9 cellular contexts compared by ENCODE assay signal in genomic region chr10:114779803-114780609, GRCh38. TPM values are rescaled to one million over a fixed set of nuclear protein-coding genes. Genes with fewer than 3 reads are reported as not detected.
DNase-seq lines count a peak whose midpoint lies in the region; ATAC-seq and TF ChIP-seq lines count a peak whose summit lies in the region.
"Had no signal": no experiment of that assay in that cellular context is flagged by ENCODE, and none has a peak within 500 bp of the region (broad histone marks: within the 10 kb centered on the region; RNA-seq: fewer than 3 reads in every experiment).

No MANE protein-coding gene starts in this region.

- in situ Hi-C loops in GM13977 (cut with MboI; ENCODE audit: low pct_unique_long_range_greater_than_20kb, low sequenced_read_pairs, unreplicated experiment) = no loop called here

- no peaks in the 10 kb centered on the region for H3K4me1 ChIP-seq in GM23338 (ENCODE audit: insufficient read depth)
- H3K4me1 ChIP-seq in SJSA1 (replicated peaks) = peaks cover 28% of the 10 kb centered on the region
- H3K4me1 ChIP-seq in skeletal muscle tissue (ENCODE audit: control insufficient read depth in 3 of 3, insufficient read depth in 3 of 3, low read length in 3 of 3) = no peaks in the 10 kb centered on the region

- no peaks in the 10 kb centered on the region for H3F3A ChIP-seq in GM23338 (replicated peaks; ENCODE audit: low read depth)

- H3K79me2 ChIP-seq in GM23338 (replicated peaks; ENCODE audit: insufficient read depth) = no peaks in the 10 kb centered on the region

- TF ChIP-seq CTCF in GM23338 (conservative IDR thresholded peaks at IDR 0.05; ENCODE audit: low read depth in 2 of 2) (no peak), fibroblast of the aortic adventitia (IDR thresholded peaks at IDR 0.05; ENCODE audit: insufficient read depth, low read length) (no peak), GM13977 (IDR thresholded peaks at IDR 0.05; ENCODE audit: extremely low read depth, insufficient read depth, missing control alignments) (no peak)

- H3K4me3 ChIP-seq in GM23338 = no peak overlapping the region
- H3K4me3 ChIP-seq in SJSA1 = no peak overlapping the region
- no peak overlapping the region for H3K4me3 ChIP-seq in fibroblast of the aortic adventitia (ENCODE audit: low read depth, low read length)
- no peak overlapping the region for H3K4me3 ChIP-seq in skeletal muscle tissue (ENCODE audit: low read length in 3 of 3)

- H3K27ac ChIP-seq in GM23338 (ENCODE audit: low read depth) (no peak overlapping the region), SJSA1 (peak overlapping the region; percentile 57), skeletal muscle tissue (ENCODE audit: low read depth, low read length) (peak overlapping the region; percentile 51)

- no peak for DNase-seq in GM23338 (ENCODE audit: low spot score)
- DNase-seq in SJSA1 (ENCODE audit: low read depth in 1 of 2, low spot score in 2 of 2) = peak; percentile 64 to 96
- DNase-seq in fibroblast of the aortic adventitia (ENCODE audit: low read depth) = peak; percentile 94
- no peak for DNase-seq in activated T-cell treated with anti-CD3 and anti-CD28 coated beads for 4 hours
- DNase-seq in NK-92 treated with Interleukin-12 subunit alpha and Interleukin-12 subunit beta, amount 100 ng/mL, for 24 hours (lab: John Stamatoyannopoulos, UW) = no peak
- no peak for DNase-seq in GM13977 (ENCODE audit: low spot score)
- DNase-seq: NCI-H1694 treated with DMSO at 0.1 percent for 48 hours had no signal

- H4K20me1 ChIP-seq in GM23338 (replicated peaks; ENCODE audit: insufficient read depth) = no peaks in the 10 kb centered on the region

- ATAC-seq in GM23338 (no peak), GM19397 (IDR thresholded peaks at IDR 0.05; ENCODE audit: unreplicated experiment) (no peak)

- peak overlapping the region; percentile 29; the same call in 1 of the 2 replicates for H2AFZ ChIP-seq in GM23338

- no peaks in the 10 kb centered on the region for H3K9me3 Mint-ChIP-seq in GM23338

- no peak overlapping the region for H3K4me3 Mint-ChIP-seq in GM23338

- peaks cover 3% of the 10 kb centered on the region; the same call in 2 of the 3 replicates for H3K4me1 Mint-ChIP-seq in GM23338

- H3K9me3 ChIP-seq in SJSA1 (replicated peaks) = no peaks in the 10 kb centered on the region
- H3K9me3 ChIP-seq in skeletal muscle tissue (ENCODE audit: control insufficient read depth in 3 of 3, low read length in 3 of 3) = no peaks in the 10 kb centered on the region

- H3K9ac ChIP-seq in skeletal muscle tissue (ENCODE audit: low read depth in 1 of 3, low read length in 3 of 3) = no peak overlapping the region

- H3K36me3 Mint-ChIP-seq in GM23338 (ENCODE audit: low read depth) = no peaks in the 10 kb centered on the region

- H3K27me3 ChIP-seq in GM23338 (ENCODE audit: insufficient read depth) = no peaks in the 10 kb centered on the region
- no peaks in the 10 kb centered on the region for H3K27me3 ChIP-seq in SJSA1 (replicated peaks)
- H3K27me3 ChIP-seq in skeletal muscle tissue (ENCODE audit: control insufficient read depth in 3 of 3, insufficient read depth in 3 of 3, low read length in 3 of 3) = no peaks in the 10 kb centered on the region

- H3K9me2 ChIP-seq in GM23338 (ENCODE audit: insufficient read depth) = no peaks in the 10 kb centered on the region

- H3K4me2 ChIP-seq in GM23338 = no peak overlapping the region

- H3K36me3 ChIP-seq in GM23338 (ENCODE audit: insufficient read depth) (no peaks in the 10 kb centered on the region), SJSA1 (no peaks in the 10 kb centered on the region), skeletal muscle tissue (ENCODE audit: control insufficient read depth in 3 of 3, insufficient read depth in 3 of 3, low read length in 3 of 3) (no peaks in the 10 kb centered on the region)

- no peak overlapping the region for H3K27ac Mint-ChIP-seq in GM23338

- peaks cover 1% of the 10 kb centered on the region for H3K27me3 Mint-ChIP-seq in GM23338 (ENCODE audit: insufficient read depth, low read depth, poor library complexity)

TF ChIP-seq in GM23338, 12 proteins besides CTCF, POLR2A, EP300 and RAD21:
- TF ChIP-seq EZH2 (IDR thresholded peaks at IDR 0.05; ENCODE audit: low read depth, unreplicated experiment) = no peak

RNA-seq across cellular contexts. Expression of gene FHIP2A, which starts 41.6 kb away (rescaled TPM):
- 11.8 and 13.7 TPM in 2 replicates for total RNA-seq in GM23338 (2014; rRNA removed; shearing (Covaris generic))
- 6.1 and 6.7 TPM in 2 replicates for polyA plus RNA-seq in GM23338 (2016; fragmentation: Nextera tagmentation; extraction: Ambion mirVana)
- 18.5 and 24.8 TPM in 2 replicates for total RNA-seq in SJSA1 (2014; rRNA removed; shearing (Covaris generic))
- 36.6 and 54.7 TPM in 2 replicates for total RNA-seq in fibroblast of the aortic adventitia (ENCODE audit: low replicate concordance)
- total RNA-seq in skeletal muscle tissue = 23.0 TPM

Comparison
In these comparisons a context has a peak if more than half of its experiments do, and no peak if none do; other contexts are left out.
1. DNase-seq: peak in SJSA1 (2 of 2) and fibroblast of the aortic adventitia (single experiment); none in GM23338 (single experiment), activated T-cell treated with anti-CD3 and anti-CD28 coated beads for 4 hours (single experiment), NK-92 treated with Interleukin-12 subunit alpha and Interleukin-12 subunit beta, amount 100 ng/mL, for 24 hours (single experiment) and GM13977 (single experiment).